ENCODE assay signal across 11 cellular contexts in the genomic region with DNA sequence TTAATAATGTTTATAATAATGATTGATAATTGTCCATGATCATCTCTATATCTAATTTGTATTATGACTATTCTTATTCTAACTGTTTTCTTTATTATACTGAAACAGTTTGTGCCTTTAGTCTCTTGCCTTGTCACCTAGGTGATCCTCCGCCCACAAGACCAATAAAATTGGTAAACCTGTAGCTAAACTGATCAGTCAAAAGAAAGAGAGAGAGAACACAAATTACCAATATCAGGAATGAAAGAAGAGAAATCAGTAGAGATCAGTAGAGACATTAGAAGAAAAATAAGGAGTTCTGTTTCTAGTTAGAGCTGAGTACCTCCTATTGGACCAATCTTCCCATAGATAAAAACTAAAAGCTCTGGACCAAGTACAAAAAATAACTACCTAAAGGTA. TPM values are rescaled to one million over a fixed set of nuclear protein-coding genes. Genes with fewer than 3 reads are reported as not detected.
A peak's percentile ranks its signal among the peaks of the same experiment; 100 is the strongest.
DNase-seq lines count a peak whose midpoint lies in the region; ATAC-seq, FAIRE-seq and TF ChIP-seq lines count a peak whose summit lies in the region.
"Had no signal": no experiment of that assay in that cellular context is flagged by ENCODE, and none has a peak within 500 bp of the region (broad histone marks: within the 10 kb centered on the region; RNA-seq: fewer than 3 reads in every experiment).

No MANE protein-coding gene starts in this region.

- POLR2A ChIA-PET in activated CD8-positive, alpha-beta T cell treated with anti-CD3 and anti-CD28 coated beads for 36 hours (lab: Charles Lee): interaction anchor here (0.6 to 1.7 kb wide), 2 partner anchors 10 to 24 kb away, joined by 4 to 10 read pairs; a partner anchor contains a TSS
- POLR2A ChIA-PET in activated CD8-positive, alpha-beta T cell treated with anti-CD3 and anti-CD28 coated beads, Interleukin-2, amount 10 ng/mL, durations not matched to agents 7 days and 5 days (lab: Charles Lee): no interaction called here
- POLR2A ChIA-PET in GM12878 (lab: Charles Lee): interaction anchor here (0.6 to 2.9 kb wide), 13 partner anchors 11 to 150 kb away, joined by 3 to 14 read pairs (median 5); no protein-coding TSS in a partner anchor

- no peaks in the 10 kb centered on the region for H3K27me3 ChIP-seq in GM12878 (replicated peaks in 1 of 2; ENCODE audit: control insufficient read depth in 2 of 2, insufficient read depth in 2 of 2, low read length in 1 of 2)

- no TSS peak for BruUV-seq in GM12878 (replicated peaks; lab: Mats Ljungman, UMichigan)

- SMC1A ChIA-PET in GM12878 (lab: Charles Lee; ENCODE audit: uncharacterized antibody, unreplicated experiment): interaction anchor here (0.9 to 10.6 kb wide), 15 partner anchors 12 to 147 kb away, joined by 3 to 93 read pairs (median 9); a partner anchor contains a TSS

- H3K4me1 Mint-ChIP-seq in activated CD8-positive, alpha-beta T cell treated with anti-CD3 and anti-CD28 coated beads for 36 hours (ENCODE audit: low read depth): peaks cover 15% of the 10 kb centered on the region
- peaks cover 2% of the 10 kb centered on the region for H3K4me1 Mint-ChIP-seq in activated CD8-positive, alpha-beta T cell treated with anti-CD3 and anti-CD28 coated beads, Interleukin-2, amount 10 ng/mL, durations not matched to agents 7 days and 5 days (ENCODE audit: low read depth)

- H3K36me3 Mint-ChIP-seq in activated CD8-positive, alpha-beta T cell treated with anti-CD3 and anti-CD28 coated beads for 36 hours (ENCODE audit: low read depth): no peaks in the 10 kb centered on the region
- H3K36me3 Mint-ChIP-seq in activated CD8-positive, alpha-beta T cell treated with anti-CD3 and anti-CD28 coated beads, Interleukin-2, amount 10 ng/mL, durations not matched to agents 7 days and 5 days (ENCODE audit: low read depth): no peaks in the 10 kb centered on the region

- no peak for FAIRE-seq in GM12878 (lab: Jason Lieb, UNC)
- FAIRE-seq: A549 had no signal

- no peak for TF ChIP-seq POLR2A in GM12878 (IDR thresholded peaks at IDR 0.05; ENCODE audit: low read depth, low read length)

- H3K4me3 Mint-ChIP-seq in activated CD8-positive, alpha-beta T cell treated with anti-CD3 and anti-CD28 coated beads for 36 hours: no peak overlapping the region
- H3K4me3 Mint-ChIP-seq in activated CD8-positive, alpha-beta T cell treated with anti-CD3 and anti-CD28 coated beads, Interleukin-2, amount 10 ng/mL, durations not matched to agents 7 days and 5 days: no peak overlapping the region

- DNase-seq in activated CD8-positive, alpha-beta T cell treated with anti-CD3 and anti-CD28 coated beads for 36 hours: no peak
- no peak for DNase-seq in activated CD8-positive, alpha-beta T cell treated with anti-CD3 and anti-CD28 coated beads, Interleukin-2, amount 10 ng/mL, durations not matched to agents 7 days and 5 days
- DNase-seq in GM12878 (ENCODE audit: low read depth, low spot score) (no peak), middle frontal gyrus (ENCODE audit: extremely low spot score, low spot score) (no peak), GF-D8 (lab: John Stamatoyannopoulos, UW) (no peak), cerebellar cortex (ENCODE audit: low spot score) (no peak)
- DNase-seq: T1000 had no signal

- H3K27ac ChIP-seq in GM12878 (ENCODE audit: control insufficient read depth, insufficient read depth): peak overlapping the region; percentile 58
- H3K27ac ChIP-seq: epithelial cell of prostate had no signal

- no peak for TF ChIP-seq CTCF in activated CD8-positive, alpha-beta T cell treated with anti-CD3 and anti-CD28 coated beads for 36 hours (IDR thresholded peaks at IDR 0.05)
- no peak for TF ChIP-seq CTCF in GM12878 (IDR thresholded peaks at IDR 0.05 in 2 of 3, conservative IDR thresholded peaks at IDR 0.05 in 1 of 3; ENCODE audit: control insufficient read depth in 2 of 3, extremely low read depth in 1 of 3, insufficient read depth in 1 of 3, low read depth in 3 of 3, low read length in 3 of 3)

- peaks cover 2% of the 10 kb centered on the region for H3K27me3 Mint-ChIP-seq in activated CD8-positive, alpha-beta T cell treated with anti-CD3 and anti-CD28 coated beads for 36 hours
- peaks cover 3% of the 10 kb centered on the region for H3K27me3 Mint-ChIP-seq in activated CD8-positive, alpha-beta T cell treated with anti-CD3 and anti-CD28 coated beads, Interleukin-2, amount 10 ng/mL, durations not matched to agents 7 days and 5 days (ENCODE audit: low read depth)

- H3K27ac Mint-ChIP-seq in activated CD8-positive, alpha-beta T cell treated with anti-CD3 and anti-CD28 coated beads for 36 hours: peak overlapping the region; percentile 55
- H3K27ac Mint-ChIP-seq in activated CD8-positive, alpha-beta T cell treated with anti-CD3 and anti-CD28 coated beads, Interleukin-2, amount 10 ng/mL, durations not matched to agents 7 days and 5 days: no peak overlapping the region

- H4K20me1 ChIP-seq in GM12878 (ENCODE audit: control insufficient read depth, insufficient read depth): no peaks in the 10 kb centered on the region

- no peak overlapping the region; the same call in 1 of the 2 replicates for H2AFZ ChIP-seq in GM12878 (ENCODE audit: control insufficient read depth, low read depth, low read length)

- RAD21 ChIA-PET in GM12878 (lab: Charles Lee; ENCODE audit: unreplicated experiment): interaction anchor here (0.9 to 5.2 kb wide), 14 partner anchors 12 to 153 kb away, joined by 3 to 40 read pairs (median 10); a partner anchor contains a TSS

- in situ Hi-C loops in GM12878 (cut with MboI): no loop called here

- H3K4me2 ChIP-seq in GM12878 (ENCODE audit: control insufficient read depth, insufficient read depth): no peak overlapping the region

- no peak for ATAC-seq in activated CD8-positive, alpha-beta T cell treated with anti-CD3 and anti-CD28 coated beads for 36 hours
- no peak for ATAC-seq in activated CD8-positive, alpha-beta T cell treated with anti-CD3 and anti-CD28 coated beads, Interleukin-2, amount 10 ng/mL, durations not matched to agents 7 days and 5 days
- ATAC-seq in GM21360 (IDR thresholded peaks at IDR 0.05; ENCODE audit: unreplicated experiment): peak; percentile 7
- ATAC-seq in HG03045 (IDR thresholded peaks at IDR 0.05; ENCODE audit: unreplicated experiment): peak; percentile 31
- peak; percentile 57 for ATAC-seq in GM12878
- ATAC-seq: A549 had no signal

- no peak for TF ChIP-seq EP300 in GM12878 (IDR thresholded peaks at IDR 0.05; ENCODE audit: borderline replicate concordance in 1 of 2, control insufficient read depth in 1 of 2, low read depth in 2 of 2, low read length in 2 of 2)

- H3K9ac ChIP-seq in GM12878 (ENCODE audit: control insufficient read depth, insufficient read depth, low read length): no peak overlapping the region

- WGBS in GM12878 (ENCODE audit: insufficient coverage, insufficient replicate concordance, low lambda C conversion rate, missing lambda C conversion rate): 18% methylated on average over 1 of the region's 1 CpG

- H3K4me3 ChIP-seq in GM12878: no peak overlapping the region
- H3K4me3 ChIP-seq: A549 had no signal

- TF ChIP-seq RAD21 in GM12878 (IDR thresholded peaks at IDR 0.05; ENCODE audit: insufficient read depth, low read depth, low read length): no peak

- no peaks in the 10 kb centered on the region for H3K36me3 ChIP-seq in GM12878 (ENCODE audit: control insufficient read depth in 2 of 2, insufficient read depth in 2 of 2, low read length in 1 of 2)

- peaks cover 31% of the 10 kb centered on the region for H3K4me1 ChIP-seq in GM12878 (ENCODE audit: control insufficient read depth, insufficient read depth, low read length)

- CTCF ChIA-PET in activated CD8-positive, alpha-beta T cell treated with anti-CD3 and anti-CD28 coated beads for 36 hours (lab: Charles Lee): interaction anchor here (1.3 to 4.5 kb wide), 4 partner anchors 13 to 153 kb away, joined by 3 to 24 read pairs (median 14); a partner anchor contains a TSS
- CTCF ChIA-PET in activated CD8-positive, alpha-beta T cell treated with anti-CD3 and anti-CD28 coated beads, Interleukin-2, amount 10 ng/mL, durations not matched to agents 7 days and 5 days (lab: Charles Lee): interaction anchor here (1.0 to 1.4 kb wide), 3 partner anchors 10 to 152 kb away, joined by 3 to 4 read pairs (median 3); a partner anchor contains a TSS
- CTCF ChIA-PET in GM12878 (lab: Yijun Ruan, JAX): interaction anchor here (0.6 to 5.5 kb wide), 12 partner anchors 13 to 659 kb away, joined by 3 to 30 read pairs (median 4); a partner anchor contains a TSS

- no peaks in the 10 kb centered on the region; the same call in 1 of the 3 replicates for H3K9me3 ChIP-seq in GM12878 (replicated peaks; ENCODE audit: control insufficient read depth, insufficient read depth, low read length)
- H3K9me3 ChIP-seq: A549 had no signal

- intact Hi-C loops in activated CD8-positive, alpha-beta T cell treated with anti-CD3 and anti-CD28 coated beads for 36 hours (cut with micrococcal nuclease): no loop called here
- intact Hi-C loops in GM12878 (cut with micrococcal nuclease; ENCODE audit: unreplicated experiment): no loop called here

- peaks cover 1% of the 10 kb centered on the region for H3K79me2 ChIP-seq in GM12878 (ENCODE audit: control insufficient read depth, insufficient read depth, low read length)

- no peaks in the 10 kb centered on the region for H3K9me3 Mint-ChIP-seq in activated CD8-positive, alpha-beta T cell treated with anti-CD3 and anti-CD28 coated beads for 36 hours
- no peaks in the 10 kb centered on the region for H3K9me3 Mint-ChIP-seq in activated CD8-positive, alpha-beta T cell treated with anti-CD3 and anti-CD28 coated beads, Interleukin-2, amount 10 ng/mL, durations not matched to agents 7 days and 5 days (ENCODE audit: insufficient read depth)

RNA-seq across cellular contexts. Expression of a gene that starts 6.1 kb away (rescaled TPM):
- 10 to 100 TPM; 78.8 to 85.6 TPM for total RNA-seq in activated CD8-positive, alpha-beta T cell treated with anti-CD3 and anti-CD28 coated beads for 36 hours
- 10 to 100 TPM; 52.0 to 52.7 TPM for total RNA-seq in activated CD8-positive, alpha-beta T cell treated with anti-CD3 and anti-CD28 coated beads, Interleukin-2, amount 10 ng/mL, durations not matched to agents 7 days and 5 days
- total RNA-seq in GM12878 (2013; cell fraction: nucleolus; rRNA removed): 530 and 536 TPM in 2 replicates
- 87.1 and 102 TPM in 2 replicates for total RNA-seq in GM12878 (2014; rRNA removed)
- total RNA-seq in GM12878 (2014; rRNA removed; fragmentation: Illumina TruSeq; extraction: Trizol): 97.3 and 103 TPM in 2 replicates
- 83.1 and 84.9 TPM in 2 replicates for total RNA-seq in GM12878 (2021)
- 75.1 TPM for polyA plus RNA-seq in GM12878 (2011; ENCODE audit: low read depth)
- polyA plus RNA-seq in GM12878 (2011; rRNA removed): 109 and 117 TPM in 2 replicates
- 98.4 and 113 TPM in 2 replicates for polyA plus RNA-seq in GM12878 (2011; cell fraction: cytosol; rRNA removed)
- polyA plus RNA-seq in GM12878 (2011; cell fraction: nucleus; rRNA removed): 98.0 and 106 TPM in 2 replicates
- 80.5 and 85.8 TPM in 2 replicates for polyA plus RNA-seq in GM12878 (2012)
- 122 and 171 TPM in 2 replicates for polyA plus RNA-seq in GM12878 (2014; fragmentation: Illumina TruSeq; extraction: Trizol)
- polyA plus RNA-seq in GM12878 (2014; fragmentation: Nextera tagmentation; extraction: Ambion mirVana): 100 to 1,000 TPM; 218 to 258 TPM
- polyA plus RNA-seq in GM12878 (2014; rRNA removed): 105 and 126 TPM in 2 replicates
- 100 to 1,000 TPM; 104 to 106 TPM for polyA plus RNA-seq in GM12878 (2016; fragmentation: Nextera tagmentation; extraction: Ambion mirVana)
- 141 and 202 TPM in 2 replicates for polyA minus RNA-seq in GM12878 (2011; rRNA and poly(A)+ RNA removed)
- polyA minus RNA-seq in GM12878 (2011; cell fraction: cytosol; rRNA and poly(A)+ RNA removed): 22.2 and 26.7 TPM in 2 replicates
- 105 and 157 TPM in 2 replicates for polyA minus RNA-seq in GM12878 (2011; cell fraction: nucleus; rRNA and poly(A)+ RNA removed)

RNA-seq across cellular contexts. Expression of a gene that starts 23.1 kb away (rescaled TPM):
- 10 to 100 TPM; 30.9 to 34.2 TPM for total RNA-seq in activated CD8-positive, alpha-beta T cell treated with anti-CD3 and anti-CD28 coated beads for 36 hours
- total RNA-seq in activated CD8-positive, alpha-beta T cell treated with anti-CD3 and anti-CD28 coated beads, Interleukin-2, amount 10 ng/mL, durations not matched to agents 7 days and 5 days: 10 to 100 TPM; 25.7 to 29.2 TPM
- 15.2 and 15.9 TPM in 2 replicates for total RNA-seq in GM12878 (2013; cell fraction: nucleolus; rRNA removed)
- total RNA-seq in GM12878 (2014; rRNA removed) (61.7 and 63.3 TPM in 2 replicates), GM12878 (2014; rRNA removed; fragmentation: Illumina TruSeq; extraction: Trizol) (66.5 and 67.9 TPM in 2 replicates), GM12878 (2021) (66.9 and 73.7 TPM in 2 replicates)
- 43.7 TPM for polyA plus RNA-seq in GM12878 (2011; ENCODE audit: low read depth)
- polyA plus RNA-seq in GM12878 (2011; rRNA removed) (118 and 120 TPM in 2 replicates), GM12878 (2014; fragmentation: Illumina TruSeq; extraction: Trizol) (87.1 and 92.1 TPM in 2 replicates), GM12878 (2014; fragmentation: Nextera tagmentation; extraction: Ambion mirVana) (100 to 1,000 TPM; 187 to 198 TPM), GM12878 (2014; rRNA removed) (81.2 and 91.4 TPM in 2 replicates), GM12878 (2016; fragmentation: Nextera tagmentation; extraction: Ambion mirVana) (100 to 1,000 TPM; 113 TPM)
- polyA plus RNA-seq in GM12878 (2011; cell fraction: cytosol; rRNA removed): 96.3 and 97.6 TPM in 2 replicates
- polyA plus RNA-seq in GM12878 (2011; cell fraction: nucleus; rRNA removed): 50.2 and 66.6 TPM in 2 replicates
- 53.4 and 58.5 TPM in 2 replicates for polyA plus RNA-seq in GM12878 (2012)
- polyA minus RNA-seq in GM12878 (2011; rRNA and poly(A)+ RNA removed): 46.7 and 73.4 TPM in 2 replicates
- polyA minus RNA-seq in GM12878 (2011; cell fraction: cytosol; rRNA and poly(A)+ RNA removed): 17.5 and 29.0 TPM in 2 replicates
- 10.9 and 14.8 TPM in 2 replicates for polyA minus RNA-seq in GM12878 (2011; cell fraction: nucleus; rRNA and poly(A)+ RNA removed)

Comparison
In these comparisons a context has a peak if more than half of its experiments do, and no peak if none do; other contexts are left out.
1. ATAC-seq: peak in GM21360 (single experiment), HG03045 (single experiment) and GM12878 (single experiment); none in activated CD8-positive, alpha-beta T cell treated with anti-CD3 and anti-CD28 coated beads for 36 hours (single experiment) and activated CD8-positive, alpha-beta T cell treated with anti-CD3 and anti-CD28 coated beads, Interleukin-2, amount 10 ng/mL, durations not matched to agents 7 days and 5 days (single experiment).